Comparison of ENCODE assay signal across 9 cellular contexts in genomic region chr3:170418422-170419300, GRCh38. TPM values are rescaled to one million over a fixed set of nuclear protein-coding genes. Genes with fewer than 3 reads are reported as not detected.
DNase-seq lines count a peak whose midpoint lies in the region; ATAC-seq, FAIRE-seq and TF ChIP-seq lines count a peak whose summit lies in the region.
"Had no signal": no experiment of that assay in that cellular context is flagged by ENCODE, and none has a peak within 500 bp of the region (broad histone marks: within the 10 kb centered on the region; RNA-seq: fewer than 3 reads in every experiment).

Gene CLDN11 (plus strand): TSS chr3:170418868. CDS start chr3:170419067, 199 bp downstream.

- H3K27ac ChIP-seq in right atrium auricular region, result peak within 1 kb of the TSS; percentile 53 to 67
- H3K27ac ChIP-seq: KMS-11 had no signal

- peaks cover 0 to 4% of the 10 kb centered on the region in 2 donors for H3K27me3 ChIP-seq in right atrium auricular region

- peak within 1 kb of the TSS; percentile 34 to 57 for H3K4me3 ChIP-seq in right atrium auricular region

- FAIRE-seq in HTR-8/SVneo (lab: Jason Lieb, UNC), result peak; percentile 62

- TF ChIP-seq CTCF in right atrium auricular region (IDR thresholded peaks at IDR 0.05), result no peak

- peaks cover 0 to 25% of the 10 kb centered on the region in 2 donors for H3K4me1 ChIP-seq in right atrium auricular region

- ATAC-seq in HG02970 (IDR thresholded peaks at IDR 0.05; ENCODE audit: low FRiP score, unreplicated experiment) (no peak), GM19328 (IDR thresholded peaks at IDR 0.05; ENCODE audit: unreplicated experiment) (no peak)

- DNase-seq in C1 segment of cervical spinal cord (lab: John Stamatoyannopoulos, UW) (peak in 12 of 14 donors; percentile 21 to 85 (median 66)), HTR-8/SVneo (ENCODE audit: insufficient read length, low spot score) (peak; percentile 86), amygdala (lab: John Stamatoyannopoulos, UW) (peak in 49 of 56 donors; percentile 13 to 84 (median 59)), right atrium auricular region (ENCODE audit: low spot score) (no peak), pons (ENCODE audit: low spot score) (peak; percentile 89)
- no peak for DNase-seq in activated effector memory CD4-positive, alpha-beta T cell treated with Interleukin-2 at 50 U/mL for 16 hours

- H3K36me3 ChIP-seq in right atrium auricular region, result no peaks in the 10 kb centered on the region

- H3K9me3 ChIP-seq in right atrium auricular region, result no peaks in the 10 kb centered on the region

RNA-seq across cellular contexts. Expression of gene CLDN11, which starts in this region (rescaled TPM):
- total RNA-seq in right atrium auricular region, result 10 to 100 TPM in 1 of 2 donors, 1 to 10 TPM in 1; 9.0 to 15.8 TPM

Comparison
In these comparisons a context has a peak if more than half of its experiments do, and no peak if none do; other contexts are left out.
1. DNase-seq: peak in C1 segment of cervical spinal cord (12 of 14), HTR-8/SVneo (single experiment), amygdala (49 of 56) and pons (single experiment); none in right atrium auricular region (single experiment) and activated effector memory CD4-positive, alpha-beta T cell treated with Interleukin-2 at 50 U/mL for 16 hours (single experiment).